Comparison of ENCODE assay signal across 18 cellular contexts in the genomic region with DNA sequence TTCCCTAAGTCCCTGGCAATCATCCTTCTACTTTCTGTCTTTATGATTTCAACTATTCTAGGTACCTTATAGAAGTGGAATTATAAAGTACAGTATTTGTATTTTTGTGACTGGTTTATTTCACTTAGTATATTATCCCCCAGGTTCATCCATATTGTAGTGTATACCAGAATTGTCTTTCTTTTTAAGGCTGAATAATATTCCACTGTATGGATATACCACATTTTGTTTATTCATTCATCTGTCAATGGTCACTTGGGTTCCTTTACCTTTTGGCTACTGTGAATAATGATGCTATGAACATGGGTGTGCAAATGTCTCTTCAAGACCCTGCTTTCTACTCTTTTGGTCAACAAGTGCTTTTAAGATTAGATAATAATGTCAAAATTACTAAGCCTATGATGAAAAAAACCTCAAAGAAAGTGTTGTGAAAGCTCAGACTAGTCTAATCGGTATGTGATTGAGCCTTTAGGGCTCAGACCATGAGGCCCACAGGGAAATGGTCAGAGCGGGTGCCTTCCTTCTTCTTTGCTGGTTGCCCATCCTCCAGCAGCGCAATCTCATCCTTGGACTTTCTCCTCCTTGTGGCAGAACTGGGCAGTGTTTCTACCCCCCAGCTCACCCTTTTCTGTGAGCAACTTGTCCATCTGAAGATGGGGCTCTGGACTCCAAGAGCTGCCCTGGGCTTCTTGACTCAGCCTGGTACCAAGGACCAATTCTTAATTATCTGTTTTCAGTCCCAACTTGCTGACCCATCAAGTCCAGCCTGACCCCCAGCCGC.
DNase-seq lines count a peak whose midpoint lies in the region; ATAC-seq and TF ChIP-seq lines count a peak whose summit lies in the region.
"Had no signal": no experiment of that assay in that cellular context is flagged by ENCODE, and none has a peak within 500 bp of the region (broad histone marks: within the 10 kb centered on the region; RNA-seq: fewer than 3 reads in every experiment).

No MANE protein-coding gene starts in this region.

- TF ChIP-seq POLR2A in gastrocnemius medialis (IDR thresholded peaks at IDR 0.05): no peak

- POLR2A ChIA-PET in AG04450 (lab: Yijun Ruan, JAX): no interaction called here

- CTCF ChIA-PET in AG04450 (lab: Charles Lee): no interaction called here

- DNase-seq in AG04450 (ENCODE audit: low read depth, low spot score) (no peak), RPMI7951 (ENCODE audit: low read depth) (peak; percentile 4), fibroblast of mammary gland (ENCODE audit: low read depth) (no peak), NCI-H446 treated with DMSO at 0.1 percent for 48 hours (lab: John Stamatoyannopoulos, UW) (no peak), SIG-M5 treated with dmso at 0.1 percent for 504 hours (lab: John Stamatoyannopoulos, UW; ENCODE audit: unreplicated experiment) (no peak), gastrocnemius medialis (no peak)
- DNase-seq: activated T-cell treated with anti-CD3 and anti-CD28 coated beads, Interleukin-2, amount 50 U/mL, for 1 hour; adrenal gland; left colon; naive B cell; NCI-H1436; NCI-H524 treated with DMSO at 0.1 percent for 48 hours; SHP77 treated with DMSO at 0.1 percent for 48 hours; stimulated activated CD4-positive, alpha-beta T cell treated with anti-CD3 and anti-CD28 coated beads, Interleukin-4, amount 100 ng/mL, for 24 hours; stimulated activated naive CD4-positive, alpha-beta T cell treated with Interleukin-2 at 50 U/mL for 16 hours had no signal

- H3K36me3 ChIP-seq in gastrocnemius medialis: no peaks in the 10 kb centered on the region
- H3K36me3 ChIP-seq: adrenal gland; BLaER1 treated with 17β-estradiol and CSF1 and Interleukin-3, amounts not matched to agents 10 nM and 100 nM had no signal

- no peak overlapping the region for H3K4me3 ChIP-seq in AG04450 (ENCODE audit: low read depth, low read length)
- H3K4me3 ChIP-seq in fibroblast of mammary gland (ENCODE audit: control insufficient read depth, low read depth, low read length): no peak overlapping the region
- H3K4me3 ChIP-seq in gastrocnemius medialis: no peak overlapping the region
- H3K4me3 ChIP-seq: adrenal gland; BLaER1 treated with 17β-estradiol and CSF1 and Interleukin-3, amounts not matched to agents 10 nM and 100 nM had no signal

- H3K27me3 ChIP-seq in AG04450 (ENCODE audit: control insufficient read depth, insufficient read depth, low read length): no peaks in the 10 kb centered on the region
- H3K27me3 ChIP-seq in gastrocnemius medialis: peaks cover 0 to 2% (median 0%) of the 10 kb centered on the region in 3 donors
- H3K27me3 ChIP-seq: adrenal gland; BLaER1 treated with 17β-estradiol and CSF1 and Interleukin-3, amounts not matched to agents 10 nM and 100 nM had no signal

- no peak for ATAC-seq in HG02981 (IDR thresholded peaks at IDR 0.05; ENCODE audit: unreplicated experiment)
- ATAC-seq in gastrocnemius medialis: no peak
- ATAC-seq: left colon had no signal

- H3K4me1 ChIP-seq in gastrocnemius medialis: no peaks in the 10 kb centered on the region
- H3K4me1 ChIP-seq: adrenal gland; BLaER1 treated with 17β-estradiol and CSF1 and Interleukin-3, amounts not matched to agents 10 nM and 100 nM had no signal

- TF ChIP-seq CTCF in AG04450 (IDR thresholded peaks at IDR 0.05; ENCODE audit: low read depth, low read length) (peak; percentile 22), GM12873 (IDR thresholded peaks at IDR 0.05; ENCODE audit: insufficient read depth, low read depth, low read length, missing control alignments) (peak; percentile 35), fibroblast of mammary gland (conservative IDR thresholded peaks at IDR 0.05; ENCODE audit: control insufficient read depth, insufficient read depth, low read depth, low read length) (peak; percentile 27), gastrocnemius medialis (IDR thresholded peaks at IDR 0.05 in 4 of 5, conservative IDR thresholded peaks at IDR 0.05 in 1 of 5) (no peak)

- H3K9me3 ChIP-seq in AG04450 (ENCODE audit: control insufficient read depth, insufficient read depth, low read length) (no peaks in the 10 kb centered on the region), gastrocnemius medialis (peaks cover 0 to under 1% (median 0%) of the 10 kb centered on the region in 3 donors)
- H3K9me3 ChIP-seq: adrenal gland had no signal

- intact Hi-C loops in gastrocnemius medialis (cut with DNase I; ENCODE audit: low total_unique reads): no loop called here

- H3K27ac ChIP-seq in AG04450 (ENCODE audit: low read depth, low read length) (no peak overlapping the region), gastrocnemius medialis (no peak overlapping the region)
- H3K27ac ChIP-seq: adrenal gland; BLaER1 treated with 17β-estradiol and CSF1 and Interleukin-3, amounts not matched to agents 10 nM and 100 nM had no signal

- in situ Hi-C loops in gastrocnemius medialis (cut with MboI; ENCODE audit: low sequenced_read_pairs in 4 of 4): no loop called here

Comparison
In these comparisons a context has a peak if more than half of its experiments do, and no peak if none do; other contexts are left out.
1. CTCF ChIP-seq: peak in AG04450 (single experiment), GM12873 (single experiment) and fibroblast of mammary gland (single experiment); none in gastrocnemius medialis (0 of 5).